26 cellular contexts compared by ENCODE assay signal in genomic region chr6:48919555-48919954, GRCh38.
DNase-seq lines count a peak whose midpoint lies in the region; ATAC-seq, FAIRE-seq and TF ChIP-seq lines count a peak whose summit lies in the region.
"Had no signal": no experiment of that assay in that cellular context is flagged by ENCODE, and none has a peak within 500 bp of the region (broad histone marks: within the 10 kb centered on the region; RNA-seq: fewer than 3 reads in every experiment).

No MANE protein-coding gene starts in this region.

- H3K14ac ChIP-seq in H9 (ENCODE audit: insufficient read depth, low read length) = 0 out of 2 replicates have a peak overlapping the region, but pooled peaks have one; percentile 20

- H3K18ac ChIP-seq in H9 (ENCODE audit: insufficient read length, low read depth, low read length) = no peak overlapping the region

- no peak overlapping the region for H3K9ac ChIP-seq in H9 (ENCODE audit: extremely low read depth, insufficient read length, low read length)
- H3K9ac ChIP-seq: GM23248 had no signal

- H4K20me1 ChIP-seq in H9 (ENCODE audit: control insufficient read depth, insufficient read depth, insufficient read length) (no peaks in the 10 kb centered on the region), osteoblast (ENCODE audit: insufficient read depth, low read length) (no peaks in the 10 kb centered on the region)

- H3K4me1 ChIP-seq in H9 (ENCODE audit: insufficient read depth, low read length) (peaks cover 5% of the 10 kb centered on the region; the same call in 1 of the 2 replicates), osteoblast (ENCODE audit: insufficient read depth, low read length) (no peaks in the 10 kb centered on the region)

- TF ChIP-seq CTCF in H9 (conservative IDR thresholded peaks at IDR 0.05) (no peak), osteoblast (IDR thresholded peaks at IDR 0.05; ENCODE audit: extremely low read depth, low read depth, low read length) (no peak), RWPE1 (conservative IDR thresholded peaks at IDR 0.05; ENCODE audit: low read depth) (no peak)

- H3K9me3 ChIP-seq in H9 (ENCODE audit: control insufficient read depth, low read depth, low read length) (no peaks in the 10 kb centered on the region), osteoblast (ENCODE audit: low read depth, low read length) (no peaks in the 10 kb centered on the region)
- H3K9me3 ChIP-seq: BE2C, Caco-2 had no signal

- H2BK20ac ChIP-seq in H9 (ENCODE audit: low read depth, low read length, poor library complexity, severe bottlenecking) = peak overlapping the region; percentile 75

- CTCF ChIA-PET in RWPE1 (lab: Yijun Ruan, JAX) = no interaction called here

- H3K56ac ChIP-seq in H9 (ENCODE audit: insufficient read length, low read depth, low read length) = no peak overlapping the region

- H3K27ac Mint-ChIP-seq in H9 = peak overlapping the region in 2 of 3 experiments; percentile 46 to 84; a peak in 3 of 7 replicates
- H3K27ac Mint-ChIP-seq: CD4-positive, alpha-beta T cell; IgD-negative memory B cell had no signal

- no peak overlapping the region for H3K4me2 ChIP-seq in H9 (ENCODE audit: insufficient read depth, insufficient read length, low read length)
- no peak overlapping the region for H3K4me2 ChIP-seq in osteoblast (ENCODE audit: insufficient read depth, low read length)
- H3K4me2 ChIP-seq: PC-9 had no signal

- FAIRE-seq in GM12892 (lab: Jason Lieb, UNC) = no peak
- FAIRE-seq: GM12891, HTR-8/SVneo had no signal

- no peak overlapping the region for H3T11ph ChIP-seq in H9 (ENCODE audit: low read length)

- no peak overlapping the region for H3K4me3 ChIP-seq in osteoblast (ENCODE audit: insufficient read depth, low read length)
- H3K4me3 ChIP-seq: GM23248, PC-9, SK-N-MC had no signal

- H3K4me3 Mint-ChIP-seq in H9 = no peak overlapping the region
- H3K4me3 Mint-ChIP-seq: CD4-positive, alpha-beta T cell; IgD-negative memory B cell had no signal

- no peak overlapping the region for H2BK15ac ChIP-seq in H9 (ENCODE audit: low read depth, low read length)

- H4K5ac ChIP-seq in H9 (ENCODE audit: insufficient read length, low read depth, low read length) = no peak overlapping the region

- H3K36me3 ChIP-seq in osteoblast (ENCODE audit: insufficient read depth, low read length) = no peaks in the 10 kb centered on the region
- H3K36me3 ChIP-seq: BE2C had no signal

- H3K23ac ChIP-seq in H9 (ENCODE audit: insufficient read length, low read depth, low read length) = no peak overlapping the region

- ATAC-seq in activated CD4-positive, CD25-positive, alpha-beta regulatory T cell treated with anti-CD3 and anti-CD28 coated beads, Interleukin-2, amount 50 U/mL, for 24 hours = no peak

- peak overlapping the region; percentile 13 for H4K91ac ChIP-seq in H9 (ENCODE audit: insufficient read length, low read depth, low read length)

- no peak overlapping the region for H2BK120ac ChIP-seq in H9 (ENCODE audit: low read depth, low read length, poor library complexity, severe bottlenecking)

- no peaks in the 10 kb centered on the region for H3K23me2 ChIP-seq in H9 (ENCODE audit: insufficient read length, low read depth, low read length, poor library complexity, severe bottlenecking)

- no peak overlapping the region for H4K8ac ChIP-seq in H9 (replicated peaks; ENCODE audit: insufficient read length, low read depth, low read length)

- no peak for TF ChIP-seq POLR2A in GM12892 (IDR thresholded peaks at IDR 0.05; ENCODE audit: low read depth, low read length)

- peak overlapping the region; percentile 72 for H2BK5ac ChIP-seq in H9 (ENCODE audit: insufficient read length, low read length)

- no peaks in the 10 kb centered on the region for H3K79me1 ChIP-seq in H9 (ENCODE audit: insufficient read depth, low read depth, low read length, poor library complexity, severe bottlenecking)

- peaks cover 30 to 32% of the 10 kb centered on the region in 2 experiments for H3K4me1 Mint-ChIP-seq in H9
- H3K4me1 Mint-ChIP-seq: IgD-negative memory B cell had no signal

- no peak overlapping the region for H3K4ac ChIP-seq in H9 (ENCODE audit: low read depth, low read length)

- DNase-seq in DMS53 (lab: John Stamatoyannopoulos, UW) = peak; percentile 69
- peak; percentile 50 for DNase-seq in H9
- DNase-seq in NCI-H510A treated with DMSO at 0.1 percent for 48 hours (lab: John Stamatoyannopoulos, UW) = peak; percentile 87
- DNase-seq in osteoblast (ENCODE audit: insufficient read length, low spot score, missing footprints) = no peak
- no peak for DNase-seq in GM12892 (ENCODE audit: insufficient read length)
- no peak for DNase-seq in RWPE1 (ENCODE audit: low spot score)
- DNase-seq: BE2C; Caco-2; CD4-positive, alpha-beta T cell; DMS 273 treated with DMSO at 0.1 percent for 48 hours; GM23248; Karpas-422; NCI-H1417; NCI-H1694 treated with DMSO at 0.1 percent for 48 hours; NCI-H2081 treated with DMSO at 0.1 percent for 48 hours; NCI-H524 treated with DMSO at 0.1 percent for 48 hours; NCI-H82; PC-9; RPMI8226; SHP77 treated with DMSO at 0.1 percent for 48 hours; SW 1271 had no signal

- POLR2A ChIA-PET in RWPE1 (lab: Yijun Ruan, JAX; ENCODE audit: low non-redundant PET) = no interaction called here

- no peak overlapping the region for H2AK5ac ChIP-seq in H9 (ENCODE audit: insufficient read length, low read length)

- H3K36me3 Mint-ChIP-seq in H9 (ENCODE audit: insufficient read depth in 1 of 3, low read depth in 3 of 3) = peaks cover 3 to 17% (median 8%) of the 10 kb centered on the region in 3 experiments
- H3K36me3 Mint-ChIP-seq: IgD-negative memory B cell had no signal

- H3K27me3 ChIP-seq in H9 (ENCODE audit: insufficient read depth, low read length) (no peaks in the 10 kb centered on the region), osteoblast (ENCODE audit: insufficient read depth, low read length) (no peaks in the 10 kb centered on the region)
- H3K27me3 ChIP-seq: BE2C had no signal

- H3K27me3 Mint-ChIP-seq in H9 (ENCODE audit: low read depth) = no peaks in the 10 kb centered on the region
- H3K27me3 Mint-ChIP-seq: CD4-positive, alpha-beta T cell; IgD-negative memory B cell had no signal

- H2BK12ac ChIP-seq in H9 (ENCODE audit: insufficient read length, low read depth, low read length) = no peak overlapping the region

- H3K9me3 Mint-ChIP-seq in H9 = peaks cover 5 to 10% of the 10 kb centered on the region in 2 experiments; a peak in 3 of 5 replicates

- H3K79me2 ChIP-seq in H9 (ENCODE audit: insufficient read depth, low read length) (no peaks in the 10 kb centered on the region), osteoblast (ENCODE audit: insufficient read depth, low read length) (no peaks in the 10 kb centered on the region)

- H2AFZ ChIP-seq in H9 (ENCODE audit: low read length) = peak overlapping the region; percentile 65
- H2AFZ ChIP-seq in osteoblast (ENCODE audit: low read length) = peak overlapping the region; percentile 9
- H2AFZ ChIP-seq: GM23248, PC-9 had no signal

- H3K27ac ChIP-seq in H9 (ENCODE audit: insufficient read length, low read depth, low read length) (no peak overlapping the region), osteoblast (ENCODE audit: low read depth, low read length) (no peak overlapping the region), RWPE1 (no peak overlapping the region)
- H3K27ac ChIP-seq: GM23248, PC-9, SK-N-MC had no signal

Comparison
In these comparisons a context has a peak if more than half of its experiments do, and no peak if none do; other contexts are left out.
1. DNase-seq: peak in DMS53 (single experiment), H9 (single experiment) and NCI-H510A treated with DMSO at 0.1 percent for 48 hours (single experiment); none in osteoblast (single experiment), GM12892 (single experiment) and RWPE1 (single experiment).